In genomic region chr13:103101902-103102301, GRCh38 we compare ENCODE assay signal across 31 cellular contexts. TPM values are rescaled to one million over a fixed set of nuclear protein-coding genes. Genes with fewer than 3 reads are reported as not detected.
"Had no signal": no experiment of that assay in that cellular context is flagged by ENCODE, and none has a peak within 500 bp of the region (broad histone marks: within the 10 kb centered on the region; RNA-seq: fewer than 3 reads in every experiment).

No MANE protein-coding gene starts in this region.

- H3K79me2 ChIP-seq: hepatocyte, parathyroid adenoma had no signal

- H3K27me3 ChIP-seq: esophagus squamous epithelium, hepatocyte, neural progenitor cell, right lobe of liver, uterus had no signal

- H3K4me3 Mint-ChIP-seq: activated naive CD8-positive, alpha-beta T cell; activated T-cell treated with anti-CD3 and anti-CD28 coated beads, Interleukin-2, amount 50 U/mL, for 72 hours; brain; central memory CD8-positive, alpha-beta T cell; memory B cell; natural killer cell; neural progenitor cell; stimulated activated naive CD8-positive, alpha-beta T cell treated with anti-CD3 and anti-CD28 coated beads, Interleukin-15, Interleukin-2, amounts not matched to agents 100 ng/mL and 50 ng/mL, for 24 hours; type B pancreatic cell had no signal

- H3K4me1 Mint-ChIP-seq: central memory CD8-positive, alpha-beta T cell; memory B cell; natural killer cell; neural progenitor cell had no signal

- H3K4me2 ChIP-seq: hepatocyte, neural progenitor cell had no signal

- H3K4me3 ChIP-seq: esophagus squamous epithelium, hepatocyte, neural progenitor cell, right lobe of liver, thoracic aorta, uterus had no signal

- H3K4me1 ChIP-seq: esophagus squamous epithelium, neural progenitor cell, parathyroid adenoma, right lobe of liver, uterus had no signal

- DNase-seq: activated CD4-positive, alpha-beta T cell treated with anti-CD3 and anti-CD28 coated beads for 4 hours; activated CD4-positive, alpha-beta T cell treated with anti-CD3 and anti-CD28 coated beads, Interleukin-2, amount 50 U/mL, for 4 hours; activated naive CD4-positive, alpha-beta T cell treated with Interleukin-2 at 50 U/mL for 16 hours; activated T-cell treated with anti-CD3 and anti-CD28 coated beads for 4 hours; activated T-cell treated with anti-CD3 and anti-CD28 coated beads, Interleukin-2, amount 50 U/mL, for 72 hours; dermis blood vessel endothelial cell; effector CD4-positive, alpha-beta T cell; esophagus squamous epithelium; islet precursor cell; left cardiac atrium; natural killer cell; occipital lobe; right lobe of liver; stimulated activated CD4-positive, alpha-beta T cell treated with anti-CD3 and anti-CD28 coated beads, Interleukin-2, amount 100 ng/mL, for 48 hours; uterus had no signal

- H3K36me3 ChIP-seq: esophagus squamous epithelium, neural progenitor cell, right lobe of liver, thoracic aorta, uterus had no signal

- H3K27me3 Mint-ChIP-seq: brain; central memory CD8-positive, alpha-beta T cell; memory B cell; stimulated activated naive CD8-positive, alpha-beta T cell treated with anti-CD3 and anti-CD28 coated beads, Interleukin-15, Interleukin-2, amounts not matched to agents 100 ng/mL and 50 ng/mL, for 24 hours; type B pancreatic cell had no signal

- H3K36me3 Mint-ChIP-seq: activated naive CD8-positive, alpha-beta T cell; brain; memory B cell; natural killer cell; neural progenitor cell; type B pancreatic cell had no signal

- ATAC-seq: activated T-cell treated with anti-CD3 and anti-CD28 coated beads, Interleukin-2, amount 50 U/mL, for 72 hours; natural killer cell; right lobe of liver had no signal

- H3K9me3 Mint-ChIP-seq: memory B cell; stimulated activated naive CD8-positive, alpha-beta T cell treated with anti-CD3 and anti-CD28 coated beads, Interleukin-15, Interleukin-2, amounts not matched to agents 100 ng/mL and 50 ng/mL, for 24 hours had no signal

- H3K9me3 ChIP-seq: esophagus squamous epithelium, right lobe of liver, thoracic aorta, uterus had no signal

- H3K27ac Mint-ChIP-seq: activated naive CD8-positive, alpha-beta T cell; activated T-cell treated with anti-CD3 and anti-CD28 coated beads, Interleukin-2, amount 50 U/mL, for 72 hours; memory B cell; natural killer cell; neural progenitor cell; stimulated activated naive CD8-positive, alpha-beta T cell treated with anti-CD3 and anti-CD28 coated beads, Interleukin-15, Interleukin-2, amounts not matched to agents 100 ng/mL and 50 ng/mL, for 24 hours had no signal

- H2AFZ ChIP-seq: hepatocyte, neural progenitor cell, parathyroid adenoma had no signal

- H3K27ac ChIP-seq: epithelial cell of prostate, esophagus squamous epithelium, hepatocyte, neural progenitor cell, parathyroid adenoma, right lobe of liver, thoracic aorta, uterus had no signal

RNA-seq across cellular contexts. Expression of gene SLC10A2, which starts 35.7 kb away (rescaled TPM):
- total RNA-seq: activated T-cell treated with anti-CD3 and anti-CD28 coated beads, Interleukin-2, amount 50 U/mL, for 72 hours; dermis blood vessel endothelial cell; esophagus squamous epithelium; left cardiac atrium; mononuclear cell; natural killer cell; occipital lobe; pulmonary artery endothelial cell; right lobe of liver; skeletal muscle tissue; subcutaneous adipose tissue; T-helper 1 cell treated with Interleukin-12 subunit alpha and Interleukin-12 subunit beta and Interleukin-4 antibody, amounts not matched to agents 30 ng/mL and 1 ng/mL, for 36 hours; thoracic aorta; uterus had no signal
